27 cellular contexts compared by ENCODE assay signal in the genomic region with DNA sequence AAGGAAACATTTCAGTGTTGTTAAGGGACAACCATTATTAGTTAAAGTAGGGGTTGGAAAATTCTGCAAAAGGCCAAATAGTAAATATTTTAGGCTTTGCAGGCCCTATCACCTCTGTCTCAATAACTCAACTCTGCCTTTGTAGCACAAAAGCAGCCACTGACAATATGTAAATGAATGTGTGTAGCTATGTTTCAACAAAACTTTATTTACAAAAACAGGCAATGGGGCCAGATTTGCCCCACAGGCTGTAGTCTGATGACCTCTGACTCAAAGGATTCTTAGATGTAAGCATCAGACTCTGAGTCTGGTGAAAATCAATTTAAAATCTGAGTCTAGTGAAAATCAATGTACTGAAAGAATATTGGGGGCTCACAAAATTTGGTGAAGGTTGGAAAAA. TPM values are rescaled to one million over a fixed set of nuclear protein-coding genes. Genes with fewer than 3 reads are reported as not detected.
DNase-seq lines count a peak whose midpoint lies in the region; ATAC-seq, FAIRE-seq and TF ChIP-seq lines count a peak whose summit lies in the region.
"Had no signal": no experiment of that assay in that cellular context is flagged by ENCODE, and none has a peak within 500 bp of the region (broad histone marks: within the 10 kb centered on the region; RNA-seq: fewer than 3 reads in every experiment).

No MANE protein-coding gene starts in this region.

- H3K4me3 Mint-ChIP-seq in endothelial cell (ENCODE audit: unreplicated experiment) = no peak overlapping the region
- H3K4me3 Mint-ChIP-seq: CD14-positive monocyte; CD4-positive, alpha-beta memory T cell; CD4-positive, CD25-positive, alpha-beta regulatory T cell; CD8-positive, alpha-beta memory T cell had no signal

- H4K20me1 ChIP-seq in GM12878 (ENCODE audit: control insufficient read depth, insufficient read depth) = no peaks in the 10 kb centered on the region
- no peaks in the 10 kb centered on the region for H4K20me1 ChIP-seq in smooth muscle cell (ENCODE audit: low read depth)

- H2AFZ ChIP-seq in GM12878 (ENCODE audit: control insufficient read depth, low read depth, low read length) = no peak overlapping the region
- H2AFZ ChIP-seq in smooth muscle cell (ENCODE audit: low read depth) = no peak overlapping the region

- TF ChIP-seq RAD21 in GM12878 (IDR thresholded peaks at IDR 0.05; ENCODE audit: insufficient read depth, low read depth, low read length) = no peak

- H3K9ac ChIP-seq in GM12878 (ENCODE audit: control insufficient read depth, insufficient read depth, low read length) (no peak overlapping the region), smooth muscle cell (ENCODE audit: low read depth) (no peak overlapping the region)
- H3K9ac ChIP-seq: BLaER1 had no signal

- no peak for ATAC-seq in GM12878

- peaks cover 1% of the 10 kb centered on the region for H3K27me3 Mint-ChIP-seq in endothelial cell (ENCODE audit: unreplicated experiment)

- H3K9me3 ChIP-seq in GM12878 (replicated peaks; ENCODE audit: control insufficient read depth, insufficient read depth, low read length) = no peaks in the 10 kb centered on the region
- H3K9me3 ChIP-seq in smooth muscle cell (replicated peaks; ENCODE audit: low read depth) = no peaks in the 10 kb centered on the region
- H3K9me3 ChIP-seq: BE2C, BLaER1 had no signal

- no peak for DNase-seq in GM12892 (ENCODE audit: insufficient read length)
- DNase-seq in NAMALWA (ENCODE audit: low spot score) = peak; percentile 34
- no peak for DNase-seq in GM12878 (ENCODE audit: low read depth, low spot score)
- peak; percentile 36 to 46 for DNase-seq in erythroblast (lab: John Stamatoyannopoulos, UW)
- DNase-seq in smooth muscle cell (lab: John Stamatoyannopoulos, UW; ENCODE audit: unreplicated experiment) = no peak
- no peak for DNase-seq in endothelial cell (ENCODE audit: low spot score)
- no peak for DNase-seq in T1000 (lab: John Stamatoyannopoulos, UW)
- DNase-seq: 8988T; ACHN; BE2C; C1 segment of cervical spinal cord; CD4-positive, alpha-beta memory T cell; CD4-positive, CD25-positive, alpha-beta regulatory T cell; CD8-positive, alpha-beta memory T cell; COR-L47; DMS 273 treated with DMSO at 0.1 percent for 48 hours; DMS153; DMS53; DMS79; DND-41; EL; GDM1 had no signal

- H3K4me1 Mint-ChIP-seq in endothelial cell (ENCODE audit: unreplicated experiment) = peaks cover 12% of the 10 kb centered on the region
- H3K4me1 Mint-ChIP-seq: CD8-positive, alpha-beta memory T cell had no signal

- TF ChIP-seq EP300 in GM12878 (IDR thresholded peaks at IDR 0.05; ENCODE audit: borderline replicate concordance in 1 of 2, control insufficient read depth in 1 of 2, low read depth in 2 of 2, low read length in 2 of 2) = no peak

- H3K27me3 ChIP-seq in GM12878 (replicated peaks in 1 of 2; ENCODE audit: control insufficient read depth in 2 of 2, insufficient read depth in 2 of 2, low read length in 1 of 2) = no peaks in the 10 kb centered on the region
- H3K27me3 ChIP-seq in smooth muscle cell (ENCODE audit: low read depth) = no peaks in the 10 kb centered on the region
- H3K27me3 ChIP-seq: BE2C, BLaER1 had no signal

- SMC1A ChIA-PET in GM12878 (lab: Charles Lee; ENCODE audit: uncharacterized antibody, unreplicated experiment) = interaction anchor here (1.6 to 4.2 kb wide), 3 partner anchors 11 to 47 kb away, joined by 8 to 23 read pairs (median 8); no protein-coding TSS in a partner anchor

- H3K4me1 ChIP-seq in GM12878 (ENCODE audit: control insufficient read depth, insufficient read depth, low read length) (peaks cover 8% of the 10 kb centered on the region), smooth muscle cell (ENCODE audit: low read depth) (no peaks in the 10 kb centered on the region)
- H3K4me1 ChIP-seq: BE2C had no signal

- no TSS peak for BruUV-seq in GM12878 (replicated peaks; lab: Mats Ljungman, UMichigan)

- intact Hi-C loops in GM12878 (cut with micrococcal nuclease; ENCODE audit: unreplicated experiment) = no loop called here

- H3K4me3 ChIP-seq in GM12878 (no peak overlapping the region), smooth muscle cell (no peak overlapping the region)
- H3K4me3 ChIP-seq: BLaER1 had no signal

- CTCF ChIA-PET in GM12878 (lab: Yijun Ruan, JAX) = interaction anchor here (0.7 to 1.3 kb wide), 2 partner anchors 12 to 49 kb away, joined by 3 read pairs; no protein-coding TSS in a partner anchor

- H3K27ac ChIP-seq in GM12878 (ENCODE audit: control insufficient read depth, insufficient read depth) (no peak overlapping the region), smooth muscle cell (ENCODE audit: low read depth) (no peak overlapping the region)
- H3K27ac ChIP-seq: BLaER1 had no signal

- no peak for TF ChIP-seq POLR2A in GM12892 (IDR thresholded peaks at IDR 0.05; ENCODE audit: low read depth, low read length)
- TF ChIP-seq POLR2A in GM12878 (IDR thresholded peaks at IDR 0.05; ENCODE audit: low read depth, low read length) = no peak
- no peak for TF ChIP-seq POLR2A in erythroblast (IDR thresholded peaks at IDR 0.05; ENCODE audit: low read length)

- H3K79me2 ChIP-seq in GM12878 (ENCODE audit: control insufficient read depth, insufficient read depth, low read length) (peaks cover 26% of the 10 kb centered on the region), smooth muscle cell (ENCODE audit: low read depth) (no peaks in the 10 kb centered on the region)

- in situ Hi-C loops in GM12878 (cut with MboI) = no loop called here

- TF ChIP-seq CTCF in GM12878 (IDR thresholded peaks at IDR 0.05 in 2 of 3, conservative IDR thresholded peaks at IDR 0.05 in 1 of 3; ENCODE audit: control insufficient read depth in 2 of 3, extremely low read depth in 1 of 3, insufficient read depth in 1 of 3, low read depth in 3 of 3, low read length in 3 of 3) (no peak), smooth muscle cell (IDR thresholded peaks at IDR 0.05; ENCODE audit: borderline replicate concordance, insufficient read depth, poor library complexity, severe bottlenecking) (no peak), endothelial cell (IDR thresholded peaks at IDR 0.05; ENCODE audit: unreplicated experiment) (no peak)

- POLR2A ChIA-PET in GM12878 (lab: Charles Lee) = interaction anchor here (0.9 kb wide), 1 partner anchor 50 kb away, joined by 3 read pairs; no protein-coding TSS in a partner anchor

- no peak overlapping the region for H3K27ac Mint-ChIP-seq in endothelial cell (ENCODE audit: unreplicated experiment)
- H3K27ac Mint-ChIP-seq: CD14-positive monocyte; CD4-positive, alpha-beta memory T cell; CD4-positive, CD25-positive, alpha-beta regulatory T cell; CD8-positive, alpha-beta memory T cell had no signal

- no peaks in the 10 kb centered on the region for H3F3A ChIP-seq in smooth muscle cell (ENCODE audit: low read depth)

- H3K36me3 ChIP-seq in GM12878 (ENCODE audit: control insufficient read depth in 2 of 2, insufficient read depth in 2 of 2, low read length in 1 of 2) (0 out of 4 replicates have a peak, but pooled peaks cover 0 to 3% of the 10 kb centered on the region in 2 experiments), smooth muscle cell (ENCODE audit: low read depth) (no peaks in the 10 kb centered on the region)
- H3K36me3 ChIP-seq: BE2C, BLaER1 had no signal

- H3K36me3 Mint-ChIP-seq in endothelial cell (ENCODE audit: low read depth, unreplicated experiment) = no peaks in the 10 kb centered on the region
- H3K36me3 Mint-ChIP-seq: CD14-positive monocyte; CD4-positive, alpha-beta memory T cell; CD4-positive, CD25-positive, alpha-beta regulatory T cell had no signal

- RAD21 ChIA-PET in GM12878 (lab: Charles Lee; ENCODE audit: unreplicated experiment) = interaction anchor here (0.6 to 0.9 kb wide), 2 partner anchors 47 to 108 kb away, joined by 3 read pairs; no protein-coding TSS in a partner anchor

- no peak overlapping the region for H3K4me2 ChIP-seq in GM12878 (ENCODE audit: control insufficient read depth, insufficient read depth)
- H3K4me2 ChIP-seq in smooth muscle cell = no peak overlapping the region
- H3K4me2 ChIP-seq: BLaER1 had no signal

- H3K9me3 Mint-ChIP-seq in endothelial cell (ENCODE audit: unreplicated experiment) = no peaks in the 10 kb centered on the region
- H3K9me3 Mint-ChIP-seq: CD4-positive, alpha-beta memory T cell; CD8-positive, alpha-beta memory T cell had no signal

- FAIRE-seq in GM12892 (lab: Jason Lieb, UNC) = peak; percentile 70
- no peak for FAIRE-seq in GM12878 (lab: Jason Lieb, UNC)
- FAIRE-seq: A204.1, GM12891, GM18507 had no signal

TF ChIP-seq in GM12878, 131 proteins besides CTCF, POLR2A, EP300 and RAD21 (continues in another document):
- no peak for TF ChIP-seq JUND (IDR thresholded peaks at IDR 0.05; ENCODE audit: low read depth, low read length)
- TF ChIP-seq NFYA (IDR thresholded peaks at IDR 0.05; ENCODE audit: borderline replicate concordance, low read depth, low read length) = no peak

RNA-seq across cellular contexts. Expression of gene PAK1, which starts 50.3 kb away (rescaled TPM):
- 72.2 TPM for polyA plus RNA-seq in GM12892 (2012; ENCODE audit: missing spikeins)
- total RNA-seq in GM12878 (2013; cell fraction: nucleolus; rRNA removed) = 246 and 249 TPM in 2 replicates
- total RNA-seq in GM12878 (2014; rRNA removed) (108 and 131 TPM in 2 replicates), GM12878 (2014; rRNA removed; fragmentation: Illumina TruSeq; extraction: Trizol) (108 and 112 TPM in 2 replicates), GM12878 (2021) (119 and 121 TPM in 2 replicates), smooth muscle cell (31.7 and 40.6 TPM in 2 replicates), endothelial cell (ENCODE audit: unreplicated experiment) (58.3 TPM)
- polyA plus RNA-seq in GM12878 (2011; ENCODE audit: low read depth) = 52.9 TPM
- polyA plus RNA-seq in GM12878 (2011; rRNA removed) (321 and 332 TPM in 2 replicates), GM12878 (2014; fragmentation: Illumina TruSeq; extraction: Trizol) (162 and 181 TPM in 2 replicates), GM12878 (2014; fragmentation: Nextera tagmentation; extraction: Ambion mirVana) (10 to 100 TPM; 43.8 to 49.4 TPM), GM12878 (2014; rRNA removed) (112 and 113 TPM in 2 replicates), GM12878 (2016; fragmentation: Nextera tagmentation; extraction: Ambion mirVana) (100 to 1,000 TPM in 1 of 2 experiments, 10 to 100 TPM in 1; 99.1 to 114 TPM), smooth muscle cell (20.5 and 22.4 TPM in 2 replicates)
- 214 and 249 TPM in 2 replicates for polyA plus RNA-seq in GM12878 (2011; cell fraction: cytosol; rRNA removed)
- polyA plus RNA-seq in GM12878 (2011; cell fraction: nucleus; rRNA removed) = 423 and 453 TPM in 2 replicates
- 85.0 and 96.2 TPM in 2 replicates for polyA plus RNA-seq in GM12878 (2012)
- polyA minus RNA-seq in GM12878 (2011; rRNA and poly(A)+ RNA removed) = 305 and 451 TPM in 2 replicates
- 66.0 and 75.9 TPM in 2 replicates for polyA minus RNA-seq in GM12878 (2011; cell fraction: cytosol; rRNA and poly(A)+ RNA removed)
- polyA minus RNA-seq in GM12878 (2011; cell fraction: nucleus; rRNA and poly(A)+ RNA removed) = 140 and 186 TPM in 2 replicates

Comparison
In these comparisons a context has a peak if more than half of its experiments do, and no peak if none do; other contexts are left out.
1. DNase-seq: peak in NAMALWA (single experiment) and erythroblast (2 of 2); none in GM12892 (single experiment), GM12878 (single experiment), smooth muscle cell (single experiment), endothelial cell (single experiment) and T1000 (single experiment).